1 cellular context compared by ENCODE assay signal in the genomic region with DNA sequence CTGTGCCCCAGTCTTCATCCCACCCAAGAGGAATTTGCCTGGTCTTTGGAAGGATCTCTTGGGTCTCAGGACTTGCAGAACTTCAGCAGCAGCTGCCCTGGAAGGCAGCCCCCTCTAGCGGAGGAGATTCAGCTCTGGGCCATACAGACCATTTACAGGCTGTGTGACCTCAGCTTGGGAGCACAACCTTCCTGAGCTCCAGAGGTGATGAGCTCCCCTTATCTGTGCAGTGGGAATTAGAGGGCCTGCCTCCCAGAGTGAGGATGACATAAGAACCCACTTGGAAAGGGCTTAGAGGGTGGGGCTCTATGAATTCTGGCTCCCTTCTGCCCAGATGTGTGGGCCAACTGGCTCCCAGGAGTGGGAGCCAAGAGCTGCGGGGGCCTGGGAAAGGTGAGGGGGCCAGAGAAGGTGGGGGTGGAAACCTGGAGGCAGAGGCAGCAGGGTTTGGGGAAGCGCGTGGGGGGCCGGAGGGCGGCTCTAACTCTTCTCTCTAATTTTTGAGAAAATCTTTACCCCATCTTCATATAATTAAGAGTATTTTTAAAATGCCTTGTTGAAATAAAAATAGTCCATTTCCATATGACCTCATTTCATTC.
TF ChIP-seq lines count a peak whose summit lies in the region.

No MANE protein-coding gene starts in this region.

TF ChIP-seq in IMR-90, 13 proteins besides CTCF, POLR2A, EP300 and RAD21:
- TF ChIP-seq MXI1 (IDR thresholded peaks at IDR 0.05; ENCODE audit: borderline replicate concordance, low read depth, low read length), result no peak
- no peak for TF ChIP-seq MAFK (IDR thresholded peaks at IDR 0.05; ENCODE audit: low read depth, low read length)
- TF ChIP-seq CHD1 (IDR thresholded peaks at IDR 0.05; ENCODE audit: low read depth, low read length), result no peak
- no peak for TF ChIP-seq BHLHE40 (IDR thresholded peaks at IDR 0.05; ENCODE audit: low read depth, low read length)
- no peak for TF ChIP-seq NFE2L2 (IDR thresholded peaks at IDR 0.05; ENCODE audit: low read depth, low read length)
- no peak for TF ChIP-seq FOS (IDR thresholded peaks at IDR 0.05; ENCODE audit: low read depth, low read length)
- no peak for TF ChIP-seq MAZ (IDR thresholded peaks at IDR 0.05; ENCODE audit: borderline replicate concordance, low read depth, low read length)
